18 cellular contexts compared by ENCODE assay signal in the genomic region with DNA sequence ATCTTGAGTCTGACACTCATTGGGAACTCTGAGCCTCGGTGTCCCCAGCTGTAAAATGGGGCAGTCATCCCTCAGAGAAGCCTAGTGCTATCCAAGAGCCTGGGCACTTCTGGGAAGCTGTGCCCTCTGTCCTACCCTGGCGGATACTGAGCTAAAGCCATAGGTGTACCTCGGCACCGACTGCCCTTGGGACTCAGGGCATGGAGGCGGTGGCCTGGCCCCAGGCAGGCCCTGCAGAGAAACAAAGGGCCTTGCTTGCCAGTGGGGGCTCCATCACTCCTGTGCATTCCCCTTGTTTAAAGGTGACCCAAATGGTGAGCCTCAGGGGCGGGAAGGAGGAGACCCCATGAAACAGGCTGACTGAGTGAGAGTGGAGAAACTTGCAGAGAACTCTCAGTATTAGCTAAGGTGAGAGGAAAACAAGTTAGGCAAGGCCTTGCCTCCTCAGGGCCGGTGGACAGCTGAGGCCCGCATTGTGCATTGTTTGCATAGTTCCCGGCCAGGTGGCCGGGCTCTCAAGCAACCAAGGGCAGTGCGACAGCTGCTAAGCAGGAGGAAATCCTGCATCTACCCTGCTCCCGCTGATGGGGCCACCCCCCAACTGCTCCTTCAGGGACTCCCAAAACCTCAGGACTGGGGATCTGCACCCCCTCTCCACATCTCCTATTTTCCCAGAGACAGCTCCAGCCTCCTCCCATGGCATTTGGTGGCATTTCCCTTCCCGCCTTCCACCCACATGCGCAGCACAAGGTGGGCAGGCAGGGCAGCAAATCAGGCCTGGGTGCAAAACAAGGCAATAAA. TPM values are rescaled to one million over a fixed set of nuclear protein-coding genes. Genes with fewer than 3 reads are reported as not detected.
A peak's percentile ranks its signal among the peaks of the same experiment; 100 is the strongest.
DNase-seq lines count a peak whose midpoint lies in the region; ATAC-seq, FAIRE-seq and TF ChIP-seq lines count a peak whose summit lies in the region.
"Had no signal": no experiment of that assay in that cellular context is flagged by ENCODE, and none has a peak within 500 bp of the region (broad histone marks: within the 10 kb centered on the region; RNA-seq: fewer than 3 reads in every experiment).

No MANE protein-coding gene starts in this region.

- FAIRE-seq in D721Med (lab: Jason Lieb, UNC), result no peak
- FAIRE-seq: H54 had no signal

- peaks cover 0 to under 1% of the 10 kb centered on the region in 2 experiments; a peak in 1 of 3 replicates for H3K36me3 ChIP-seq in HEK293 (ENCODE audit: control insufficient read depth in 2 of 2, insufficient read depth in 1 of 2, low read length in 2 of 2)

- H3K9me3 ChIP-seq in HEK293 (ENCODE audit: control insufficient read depth, insufficient read depth, low read depth, low read length), result no peaks in the 10 kb centered on the region

- CTCF ChIA-PET in HEK293 (lab: Yijun Ruan, JAX), result interaction anchor here (0.6 to 3.0 kb wide), 5 partner anchors 27 to 395 kb away, joined by 3 to 15 read pairs (median 4); no protein-coding TSS in a partner anchor

- H3K4me3 ChIP-seq in HEK293 (ENCODE audit: low read depth, low read length), result no peak overlapping the region

- no peaks in the 10 kb centered on the region for H3K4me1 ChIP-seq in HEK293 (ENCODE audit: control insufficient read depth, insufficient read depth, low read length)

- POLR2A ChIA-PET in HEK293 (lab: Yijun Ruan, JAX), result no interaction called here

- no peak overlapping the region for H3K27ac ChIP-seq in HEK293 (ENCODE audit: extremely low read depth, low read depth, low read length)

- DNase-seq in SHP77 (lab: John Stamatoyannopoulos, UW) (peak; percentile 66 to 81), myocyte (ENCODE audit: low read depth) (peak; percentile 50), D721Med (ENCODE audit: insufficient read length, low spot score) (no peak)
- DNase-seq in activated CD8-positive, alpha-beta memory T cell treated with anti-CD3 and anti-CD28 coated beads, Interleukin-2, amount 50 U/mL, for 48 hours, result no peak
- DNase-seq: activated CD4-positive, alpha-beta memory T cell treated with anti-CD3 and anti-CD28 coated beads, Interleukin-2, amount 10 ng/mL, durations not matched to agents 7 days and 5 days; activated naive CD4-positive, alpha-beta T cell; caudate nucleus; CD4-positive, alpha-beta T cell; GF-D8; hippocampal formation; NCI-H2171 treated with DMSO at 0.1 percent for 48 hours; nucleus accumbens; stimulated activated CD4-positive, alpha-beta T cell treated with anti-CD3 and anti-CD28 coated beads, Interleukin-12 subunit alpha, Interleukin-12 subunit beta, amount 100 ng/mL, for 4 hours; T1000 had no signal

- no peak for ATAC-seq in HG03159 (IDR thresholded peaks at IDR 0.05; ENCODE audit: unreplicated experiment)

- TF ChIP-seq CTCF in HEK293 (tag by site-specific recombination; IDR thresholded peaks at IDR 0.05), result no peak
- no peak for TF ChIP-seq CTCF in D721Med (IDR thresholded peaks at IDR 0.05; ENCODE audit: insufficient read depth, missing control alignments)

TF ChIP-seq in HEK293, 187 proteins besides CTCF, POLR2A, EP300 and RAD21:
- TF ChIP-seq EGR2 (tag by site-specific recombination; IDR thresholded peaks at IDR 0.05; ENCODE audit: low read depth) (peak; percentile 20; the same call in 1 of the 2 replicates), ZNF112 (tag by site-specific recombination; IDR thresholded peaks at IDR 0.05) (no peak)
TF ChIP-seq in HEK293: peak in this region for 1.

RNA-seq across cellular contexts. Expression of a gene that starts 4.3 kb away (rescaled TPM):
- total RNA-seq in myocyte, result 7.0 and 8.1 TPM in 2 replicates
- 9.8 TPM for polyA plus RNA-seq in myocyte (2012)

RNA-seq across cellular contexts. Expression of a gene that starts 11.3 kb away (rescaled TPM):
- 0.11 and 0.31 TPM in 2 replicates for total RNA-seq in myocyte
- polyA plus RNA-seq in myocyte (2012), result 0.39 TPM
- total RNA-seq: activated CD4-positive, alpha-beta memory T cell treated with anti-CD3 and anti-CD28 coated beads, Interleukin-2, amount 10 ng/mL, durations not matched to agents 7 days and 5 days; CD4-positive, alpha-beta T cell; lung microvascular endothelial cell had no signal

RNA-seq across cellular contexts. Expression of a gene that starts 42.8 kb away (rescaled TPM):
- 7.1 and 11.1 TPM in 2 replicates for total RNA-seq in myocyte
- polyA plus RNA-seq in myocyte (2012), result 13.4 TPM

RNA-seq across cellular contexts. Expression of a gene that starts 48.3 kb away (rescaled TPM):
- 87.2 and 101 TPM in 2 replicates for total RNA-seq in myocyte
- 141 TPM for polyA plus RNA-seq in myocyte (2012)

RNA-seq across cellular contexts. Expression of a gene that starts 57.1 kb away (rescaled TPM):
- 390 and 418 TPM in 2 replicates for total RNA-seq in myocyte
- 240 TPM for polyA plus RNA-seq in myocyte (2012)

Comparison
In these comparisons a context has a peak if more than half of its experiments do, and no peak if none do; other contexts are left out.
1. DNase-seq: peak in SHP77 (2 of 2) and myocyte (single experiment); none in activated CD8-positive, alpha-beta memory T cell treated with anti-CD3 and anti-CD28 coated beads, Interleukin-2, amount 50 U/mL, for 48 hours (single experiment) and D721Med (single experiment).